In the genomic region with DNA sequence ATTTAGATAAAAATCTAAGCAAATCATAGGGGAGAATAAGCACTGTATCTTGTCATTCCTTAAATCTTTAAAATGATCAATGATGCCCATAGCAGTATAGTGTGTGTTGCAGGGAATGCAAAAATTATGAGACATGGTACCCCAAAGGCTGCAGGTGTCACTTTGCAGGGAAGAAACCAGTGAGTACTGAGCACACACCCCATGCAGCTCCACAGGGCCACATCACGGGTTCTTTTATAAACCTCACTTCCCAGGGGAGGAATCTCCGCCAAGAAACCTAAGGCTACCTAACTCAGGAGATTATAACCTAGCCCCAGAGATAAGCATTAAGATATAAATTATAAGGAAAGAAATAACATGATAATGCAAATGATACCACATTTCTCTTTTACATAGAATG, we compare ENCODE assay signal across 27 cellular contexts.
DNase-seq lines count a peak whose midpoint lies in the region; ATAC-seq and TF ChIP-seq lines count a peak whose summit lies in the region.
"Had no signal": no experiment of that assay in that cellular context is flagged by ENCODE, and none has a peak within 500 bp of the region (broad histone marks: within the 10 kb centered on the region; RNA-seq: fewer than 3 reads in every experiment).

No MANE protein-coding gene starts in this region.

- H3K9me2 ChIP-seq in GM23338 (ENCODE audit: insufficient read depth) = no peaks in the 10 kb centered on the region

- no peak overlapping the region for H3K9ac ChIP-seq in BLaER1
- H3K9ac ChIP-seq in trophoblast cell (ENCODE audit: low read length) = no peak overlapping the region
- H3K9ac ChIP-seq: GM23248 had no signal

- H4K20me1 ChIP-seq in BLaER1 (peaks cover 58% of the 10 kb centered on the region), GM23338 (replicated peaks; ENCODE audit: insufficient read depth) (peaks cover 28% of the 10 kb centered on the region)

- H3K27me3 Mint-ChIP-seq in GM23338 (ENCODE audit: insufficient read depth, low read depth, poor library complexity) (no peaks in the 10 kb centered on the region), neural crest cell (ENCODE audit: low read depth) (no peaks in the 10 kb centered on the region), progenitor cell of endocrine pancreas (no peaks in the 10 kb centered on the region)

- peaks cover 15% of the 10 kb centered on the region for H3K36me3 Mint-ChIP-seq in GM23338 (ENCODE audit: low read depth)
- peaks cover 7% of the 10 kb centered on the region for H3K36me3 Mint-ChIP-seq in neural crest cell (ENCODE audit: low read depth)
- H3K36me3 Mint-ChIP-seq in progenitor cell of endocrine pancreas (ENCODE audit: insufficient read depth) = peaks cover 22% of the 10 kb centered on the region

- no CpG with 5 or more reads among the region's 2 CpGs for WGBS in trophoblast cell (ENCODE audit: extremely low coverage, insufficient coverage, insufficient read length)

- ATAC-seq in GM23338 = peak; percentile 54
- ATAC-seq: CD8-positive, alpha-beta T cell had no signal

- no peak overlapping the region for H2AK5ac ChIP-seq in trophoblast cell (ENCODE audit: low read length)

- H3K36me3 ChIP-seq in BLaER1 = peaks cover 54% of the 10 kb centered on the region
- peaks cover 5% of the 10 kb centered on the region; the same call in 1 of the 2 replicates for H3K36me3 ChIP-seq in GM23338 (ENCODE audit: insufficient read depth)
- peaks cover 3 to 4% of the 10 kb centered on the region in 2 experiments for H3K36me3 ChIP-seq in trophoblast cell (ENCODE audit: control insufficient read depth in 1 of 2, insufficient read depth in 2 of 2, low read length in 2 of 2)

- no peak overlapping the region for H2BK120ac ChIP-seq in trophoblast cell (ENCODE audit: insufficient read depth, low read length, poor library complexity)

- H3K4me3 ChIP-seq in BLaER1 (no peak overlapping the region), GM23338 (no peak overlapping the region), trophoblast cell (ENCODE audit: low read depth, low read length) (no peak overlapping the region)
- H3K4me3 ChIP-seq: GM23248, PC-9 had no signal

- H3K4me1 Mint-ChIP-seq in GM23338 = peaks cover 58% of the 10 kb centered on the region
- H3K4me1 Mint-ChIP-seq in neural crest cell = peaks cover 19% of the 10 kb centered on the region
- peaks cover 22% of the 10 kb centered on the region for H3K4me1 Mint-ChIP-seq in progenitor cell of endocrine pancreas (ENCODE audit: low read depth)

- H3K4ac ChIP-seq in trophoblast cell (ENCODE audit: low read depth, low read length) = no peak overlapping the region

- no peak overlapping the region for H4K12ac ChIP-seq in trophoblast cell (ENCODE audit: low read depth, low read length)

- DNase-seq in GM23338 (ENCODE audit: low spot score) (no peak), SK-MEL-5 (ENCODE audit: low read depth, low spot score) (peak; percentile 29), neural crest cell (ENCODE audit: low read depth, low spot score) (no peak), trophoblast cell (no peak), progenitor cell of endocrine pancreas (ENCODE audit: low spot score, unreplicated experiment) (no peak), SHP77 treated with DMSO at 0.1 percent for 48 hours (lab: John Stamatoyannopoulos, UW) (no peak)
- DNase-seq: Caco-2; CD8-positive, alpha-beta T cell; DMS153; DND-41; GM23248; H9; HFFc6; KBM-7; MV-4-11; NCI-H1105; NCI-H1436 treated with DMSO at 0.1 percent for 48 hours; NCI-H187 treated with DMSO at 0.1 percent for 48 hours; NCI-H345; NCI-H510A treated with DMSO at 0.1 percent for 48 hours; NCI-H774; PC-9; Right ventricle myocardium superior; RPMI8226; T-helper 1 cell had no signal

- H3K4me2 ChIP-seq in BLaER1 = peak overlapping the region; percentile 10; the same call in 1 of the 2 replicates
- H3K4me2 ChIP-seq in GM23338 = no peak overlapping the region
- H3K4me2 ChIP-seq in trophoblast cell (ENCODE audit: low read length) = no peak overlapping the region
- H3K4me2 ChIP-seq: PC-9 had no signal

- no peak for TF ChIP-seq CTCF in GM23338 (conservative IDR thresholded peaks at IDR 0.05; ENCODE audit: low read depth in 2 of 2)
- TF ChIP-seq CTCF in neural crest cell (conservative IDR thresholded peaks at IDR 0.05) = no peak
- TF ChIP-seq CTCF in progenitor cell of endocrine pancreas (IDR thresholded peaks at IDR 0.05; ENCODE audit: unreplicated experiment) = no peak

- H3K18ac ChIP-seq in trophoblast cell (ENCODE audit: low read length) = no peak overlapping the region

- H3K79me2 ChIP-seq in GM23338 (replicated peaks; ENCODE audit: insufficient read depth) (peaks cover 100% of the 10 kb centered on the region), trophoblast cell (ENCODE audit: control insufficient read depth, insufficient read depth, low read length, poor library complexity) (no peaks in the 10 kb centered on the region)

- H3K4me3 Mint-ChIP-seq in GM23338 = no peak overlapping the region
- no peak overlapping the region for H3K4me3 Mint-ChIP-seq in neural crest cell
- no peak overlapping the region for H3K4me3 Mint-ChIP-seq in progenitor cell of endocrine pancreas (ENCODE audit: low read depth)
- H3K4me3 Mint-ChIP-seq: CD8-positive, alpha-beta T cell; H9; HFFc6 had no signal

- H3K27ac Mint-ChIP-seq in GM23338 (no peak overlapping the region), neural crest cell (ENCODE audit: unreplicated experiment) (peak overlapping the region; percentile 22), progenitor cell of endocrine pancreas (no peak overlapping the region)
- H3K27ac Mint-ChIP-seq: CD8-positive, alpha-beta T cell; HFFc6 had no signal

- H3K23ac ChIP-seq in trophoblast cell (ENCODE audit: low read length) = no peak overlapping the region

- no peak overlapping the region for H2BK12ac ChIP-seq in trophoblast cell (ENCODE audit: low read length)

- H3K27ac ChIP-seq in BLaER1 (no peak overlapping the region), GM23338 (ENCODE audit: low read depth) (no peak overlapping the region), trophoblast cell (ENCODE audit: low read depth, low read length) (no peak overlapping the region)
- H3K27ac ChIP-seq: C4-2B, GM23248, PC-9 had no signal

- H4K8ac ChIP-seq in trophoblast cell (ENCODE audit: low read depth, low read length) = no peak overlapping the region

- no peak overlapping the region for H2AFZ ChIP-seq in GM23338
- no peak overlapping the region for H2AFZ ChIP-seq in trophoblast cell (ENCODE audit: insufficient read depth, low read length, poor library complexity)
- H2AFZ ChIP-seq: GM23248, PC-9 had no signal

- H3K27me3 ChIP-seq in BLaER1 (no peaks in the 10 kb centered on the region), GM23338 (ENCODE audit: insufficient read depth) (no peaks in the 10 kb centered on the region), trophoblast cell (ENCODE audit: insufficient read depth, low read length) (no peaks in the 10 kb centered on the region)

- no peaks in the 10 kb centered on the region for H3K79me1 ChIP-seq in trophoblast cell (ENCODE audit: low read length)

- no peak overlapping the region for H3K14ac ChIP-seq in trophoblast cell (ENCODE audit: low read length)

- no peak overlapping the region for H2BK5ac ChIP-seq in trophoblast cell (ENCODE audit: low read depth, low read length, poor library complexity)

- in situ Hi-C loops in SK-MEL-5 (cut with HindIII; ENCODE audit: low pct_unique_long_range_greater_than_20kb, low sequenced_read_pairs) = no loop called here

- H3K9me3 Mint-ChIP-seq in GM23338 (no peaks in the 10 kb centered on the region), neural crest cell (no peaks in the 10 kb centered on the region), progenitor cell of endocrine pancreas (ENCODE audit: low read depth) (no peaks in the 10 kb centered on the region)
- H3K9me3 Mint-ChIP-seq: CD8-positive, alpha-beta T cell; H9; HFFc6 had no signal

- no peaks in the 10 kb centered on the region for H3K9me3 ChIP-seq in BLaER1
- peaks cover 1% of the 10 kb centered on the region for H3K9me3 ChIP-seq in trophoblast cell (ENCODE audit: insufficient read depth, low read depth, low read length)
- H3K9me3 ChIP-seq: Caco-2 had no signal

- no peak overlapping the region for H4K91ac ChIP-seq in trophoblast cell (ENCODE audit: low read depth, low read length)

- no peaks in the 10 kb centered on the region for H3F3A ChIP-seq in GM23338 (replicated peaks; ENCODE audit: low read depth)

- H3K4me1 ChIP-seq in BLaER1 (peaks cover 16% of the 10 kb centered on the region), GM23338 (ENCODE audit: insufficient read depth) (peaks cover 41% of the 10 kb centered on the region), trophoblast cell (ENCODE audit: control insufficient read depth in 1 of 2, insufficient read depth in 2 of 2, low read length in 2 of 2) (peaks cover 0 to 3% of the 10 kb centered on the region in 2 experiments)
- H3K4me1 ChIP-seq: Caco-2 had no signal

TF ChIP-seq in GM23338, 12 proteins besides CTCF, POLR2A, EP300 and RAD21 (continues in another document):
- TF ChIP-seq ZNF114 (CRISPR knock-in tag; IDR thresholded peaks at IDR 0.05) (no peak), POLR2AphosphoS5 (IDR thresholded peaks at IDR 0.05; ENCODE audit: low read depth) (no peak), STAT1 (IDR thresholded peaks at IDR 0.05; ENCODE audit: unreplicated experiment) (no peak), ZNF331 (CRISPR knock-in tag; IDR thresholded peaks at IDR 0.05; ENCODE audit: low read depth) (no peak), JUNB (IDR thresholded peaks at IDR 0.05; ENCODE audit: unreplicated experiment) (no peak)
- TF ChIP-seq, protein P1, sequence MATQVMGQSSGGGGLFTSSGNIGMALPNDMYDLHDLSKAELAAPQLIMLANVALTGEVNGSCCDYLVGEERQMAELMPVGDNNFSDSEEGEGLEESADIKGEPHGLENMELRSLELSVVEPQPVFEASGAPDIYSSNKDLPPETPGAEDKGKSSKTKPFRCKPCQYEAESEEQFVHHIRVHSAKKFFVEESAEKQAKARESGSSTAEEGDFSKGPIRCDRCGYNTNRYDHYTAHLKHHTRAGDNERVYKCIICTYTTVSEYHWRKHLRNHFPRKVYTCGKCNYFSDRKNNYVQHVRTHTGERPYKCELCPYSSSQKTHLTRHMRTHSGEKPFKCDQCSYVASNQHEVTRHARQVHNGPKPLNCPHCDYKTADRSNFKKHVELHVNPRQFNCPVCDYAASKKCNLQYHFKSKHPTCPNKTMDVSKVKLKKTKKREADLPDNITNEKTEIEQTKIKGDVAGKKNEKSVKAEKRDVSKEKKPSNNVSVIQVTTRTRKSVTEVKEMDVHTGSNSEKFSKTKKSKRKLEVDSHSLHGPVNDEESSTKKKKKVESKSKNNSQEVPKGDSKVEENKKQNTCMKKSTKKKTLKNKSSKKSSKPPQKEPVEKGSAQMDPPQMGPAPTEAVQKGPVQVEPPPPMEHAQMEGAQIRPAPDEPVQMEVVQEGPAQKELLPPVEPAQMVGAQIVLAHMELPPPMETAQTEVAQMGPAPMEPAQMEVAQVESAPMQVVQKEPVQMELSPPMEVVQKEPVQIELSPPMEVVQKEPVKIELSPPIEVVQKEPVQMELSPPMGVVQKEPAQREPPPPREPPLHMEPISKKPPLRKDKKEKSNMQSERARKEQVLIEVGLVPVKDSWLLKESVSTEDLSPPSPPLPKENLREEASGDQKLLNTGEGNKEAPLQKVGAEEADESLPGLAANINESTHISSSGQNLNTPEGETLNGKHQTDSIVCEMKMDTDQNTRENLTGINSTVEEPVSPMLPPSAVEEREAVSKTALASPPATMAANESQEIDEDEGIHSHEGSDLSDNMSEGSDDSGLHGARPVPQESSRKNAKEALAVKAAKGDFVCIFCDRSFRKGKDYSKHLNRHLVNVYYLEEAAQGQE (IDR thresholded peaks at IDR 0.05; ENCODE audit: unreplicated experiment) = no peak
